23 cellular contexts compared by ENCODE assay signal in the genomic region with DNA sequence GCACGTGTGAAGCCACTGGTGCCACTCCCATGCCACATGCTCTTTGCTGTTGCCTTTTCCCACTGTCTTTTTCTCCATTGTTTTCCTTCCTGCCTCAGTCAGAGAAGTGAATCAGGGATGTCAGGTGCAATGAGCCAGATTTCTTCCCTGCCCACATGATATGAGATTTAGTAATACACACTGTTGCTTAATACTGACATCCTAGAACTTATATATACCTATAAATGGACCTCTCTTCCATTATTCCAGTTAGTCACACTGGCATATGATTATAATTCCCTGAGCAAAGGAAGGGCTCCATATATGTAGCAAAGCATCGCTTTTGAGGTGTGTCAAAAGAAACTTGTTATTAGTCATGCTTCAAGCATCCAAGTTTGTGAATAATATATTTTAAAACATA. TPM values are rescaled to one million over a fixed set of nuclear protein-coding genes. Genes with fewer than 3 reads are reported as not detected.
DNase-seq lines count a peak whose midpoint lies in the region; ATAC-seq and TF ChIP-seq lines count a peak whose summit lies in the region.
"Had no signal": no experiment of that assay in that cellular context is flagged by ENCODE, and none has a peak within 500 bp of the region (broad histone marks: within the 10 kb centered on the region; RNA-seq: fewer than 3 reads in every experiment).

No MANE protein-coding gene starts in this region.

- no peak overlapping the region for H3K27ac ChIP-seq in CD4-positive, alpha-beta T cell (ENCODE audit: low read depth, low read length)
- no peak overlapping the region; the same call in 1 of the 2 replicates for H3K27ac ChIP-seq in IMR-90 (ENCODE audit: insufficient read depth, low read length)
- peak overlapping the region; percentile 60 for H3K27ac ChIP-seq in mammary epithelial cell (ENCODE audit: insufficient read depth, low read depth, low read length)
- H3K27ac ChIP-seq in foreskin keratinocyte: peak overlapping the region; percentile 67
- no peak overlapping the region for H3K27ac ChIP-seq in CD8-positive, alpha-beta T cell (ENCODE audit: low read depth, low read length)
- H3K27ac ChIP-seq in body of pancreas: no peak overlapping the region
- H3K27ac ChIP-seq: lower lobe of right lung, parathyroid adenoma, upper lobe of right lung had no signal

- intact Hi-C loops in CD4-positive, alpha-beta T cell (cut with DNase I, micrococcal nuclease): loop anchor here in 1 of 2 experiments (5.0 kb wide), 1 partner anchor 41 kb away; no protein-coding TSS in a partner anchor
- intact Hi-C loops in IMR-90 (cut with micrococcal nuclease) (no loop called here), mammary epithelial cell (cut with micrococcal nuclease) (no loop called here), body of pancreas (cut with DNase I) (no loop called here)
- intact Hi-C loops in CD8-positive, alpha-beta T cell (cut with DNase I, micrococcal nuclease): no loop called here

- no peaks in the 10 kb centered on the region for H3K79me2 ChIP-seq in mammary epithelial cell (ENCODE audit: insufficient read depth, low read length)
- H3K79me2 ChIP-seq: parathyroid adenoma had no signal

- H3K4ac ChIP-seq in IMR-90 (ENCODE audit: low read depth, low read length): 0 out of 2 replicates have a peak overlapping the region, but pooled peaks have one; percentile 12

- H2BK20ac ChIP-seq in IMR-90 (ENCODE audit: low read depth, low read length): no peak overlapping the region

- H3K79me1 ChIP-seq in IMR-90 (ENCODE audit: low read depth in 1 of 2, low read length in 2 of 2): no peaks in the 10 kb centered on the region

- H3K27me3 ChIP-seq in CD4-positive, alpha-beta T cell (ENCODE audit: control insufficient read depth, insufficient read depth, low read length): no peaks in the 10 kb centered on the region
- H3K27me3 ChIP-seq in IMR-90 (ENCODE audit: control insufficient read depth, insufficient read depth, low read length) (no peaks in the 10 kb centered on the region), mammary epithelial cell (ENCODE audit: insufficient read depth, low read length) (no peaks in the 10 kb centered on the region), foreskin keratinocyte (no peaks in the 10 kb centered on the region), body of pancreas (no peaks in the 10 kb centered on the region)
- H3K27me3 ChIP-seq in CD8-positive, alpha-beta T cell (ENCODE audit: insufficient read depth, low read length): no peaks in the 10 kb centered on the region
- H3K27me3 ChIP-seq: upper lobe of right lung had no signal

- DNase-seq in CD4-positive, alpha-beta T cell: no peak
- peak; percentile 74 for DNase-seq in IMR-90
- DNase-seq in mammary epithelial cell: peak; percentile 92
- DNase-seq in foreskin keratinocyte: peak; percentile 93 to 97
- no peak for DNase-seq in CD8-positive, alpha-beta T cell
- no peak for DNase-seq in NCI-H82 treated with DMSO at 0.1 percent for 48 hours (lab: John Stamatoyannopoulos, UW; ENCODE audit: unreplicated experiment)
- DNase-seq in body of pancreas: no peak
- no peak for DNase-seq in NCI-H1694 (lab: John Stamatoyannopoulos, UW)
- DNase-seq: activated CD4-positive, alpha-beta memory T cell treated with anti-CD3 and anti-CD28 coated beads, Interleukin-2, amount 10 ng/mL, durations not matched to agents 7 days and 5 days; activated naive CD8-positive, alpha-beta T cell treated with anti-CD3 and anti-CD28 coated beads, Interleukin-2, amount 10 ng/mL, durations not matched to agents 7 days and 5 days; activated T-cell treated with anti-CD3 and anti-CD28 coated beads, Interleukin-2, amount 50 U/mL, for 48 hours; endodermal cell; lower lobe of right lung; NCI-H1092 treated with DMSO at 0.1 percent for 48 hours; NCI-H526; SIG-M5; stimulated activated CD4-positive, alpha-beta T cell treated with anti-CD3 and anti-CD28 coated beads, Interleukin-2, amount 100 ng/mL, for 48 hours; T-helper 2 cell; upper lobe of right lung had no signal

- H3K18ac ChIP-seq in IMR-90 (ENCODE audit: low read depth, low read length): no peak overlapping the region

- no peak overlapping the region for H4K91ac ChIP-seq in IMR-90 (ENCODE audit: insufficient read depth, low read depth, low read length)

- peak overlapping the region; percentile 85 for H3K27ac Mint-ChIP-seq in CD4-positive, alpha-beta T cell
- no peak overlapping the region for H3K27ac Mint-ChIP-seq in CD8-positive, alpha-beta T cell
- H3K27ac Mint-ChIP-seq: activated CD4-positive, alpha-beta memory T cell treated with anti-CD3 and anti-CD28 coated beads, Interleukin-2, amount 10 ng/mL, durations not matched to agents 7 days and 5 days; endodermal cell; WTC11 had no signal

- H3K9me1 ChIP-seq in IMR-90 (ENCODE audit: insufficient read depth, low read length): peaks cover 15% of the 10 kb centered on the region

- H3K9me3 Mint-ChIP-seq in CD4-positive, alpha-beta T cell: no peaks in the 10 kb centered on the region
- H3K9me3 Mint-ChIP-seq in CD8-positive, alpha-beta T cell: peaks cover 3% of the 10 kb centered on the region

- CTCF ChIA-PET in CD4-positive, alpha-beta T cell (lab: Charles Lee): no interaction called here
- CTCF ChIA-PET in IMR-90 (lab: Yijun Ruan, JAX) (no interaction called here), mammary epithelial cell (lab: Charles Lee; ENCODE audit: low non-redundant PET) (no interaction called here)
- CTCF ChIA-PET in CD8-positive, alpha-beta T cell (lab: Charles Lee): no interaction called here

- no peak overlapping the region for H2AK9ac ChIP-seq in IMR-90 (replicated peaks; ENCODE audit: low read depth, low read length, poor library complexity)

- no peaks in the 10 kb centered on the region for H3K27me3 Mint-ChIP-seq in CD4-positive, alpha-beta T cell
- no peaks in the 10 kb centered on the region for H3K27me3 Mint-ChIP-seq in CD8-positive, alpha-beta T cell (ENCODE audit: low read depth)
- H3K27me3 Mint-ChIP-seq: activated CD4-positive, alpha-beta memory T cell treated with anti-CD3 and anti-CD28 coated beads, Interleukin-2, amount 10 ng/mL, durations not matched to agents 7 days and 5 days; activated naive CD8-positive, alpha-beta T cell treated with anti-CD3 and anti-CD28 coated beads, Interleukin-2, amount 10 ng/mL, durations not matched to agents 7 days and 5 days had no signal

- H4K5ac ChIP-seq in IMR-90 (ENCODE audit: low read depth, low read length): no peak overlapping the region

- H3K9me3 ChIP-seq in CD4-positive, alpha-beta T cell (ENCODE audit: control insufficient read depth, low read length): no peaks in the 10 kb centered on the region
- H3K9me3 ChIP-seq in IMR-90 (ENCODE audit: control insufficient read depth, insufficient read depth, low read length): no peaks in the 10 kb centered on the region
- no peaks in the 10 kb centered on the region for H3K9me3 ChIP-seq in mammary epithelial cell (replicated peaks; ENCODE audit: insufficient read depth, low read length)
- H3K9me3 ChIP-seq in CD8-positive, alpha-beta T cell (ENCODE audit: low read length): no peaks in the 10 kb centered on the region
- H3K9me3 ChIP-seq in body of pancreas: no peaks in the 10 kb centered on the region
- H3K9me3 ChIP-seq: lower lobe of right lung, upper lobe of right lung had no signal

- H3K36me3 Mint-ChIP-seq in CD4-positive, alpha-beta T cell (ENCODE audit: low read depth): no peaks in the 10 kb centered on the region
- H3K36me3 Mint-ChIP-seq in CD8-positive, alpha-beta T cell: no peaks in the 10 kb centered on the region

- no peak for TF ChIP-seq RAD21 in IMR-90 (IDR thresholded peaks at IDR 0.05; ENCODE audit: low read length)

- POLR2A ChIA-PET in CD4-positive, alpha-beta T cell (lab: Charles Lee): no interaction called here
- POLR2A ChIA-PET in IMR-90 (lab: Charles Lee; ENCODE audit: unreplicated experiment): no interaction called here
- POLR2A ChIA-PET in CD8-positive, alpha-beta T cell (lab: Charles Lee): interaction anchor here (1.9 kb wide), 1 partner anchor 8 kb away, joined by 7 read pairs; no protein-coding TSS in a partner anchor

- no TSS peak for BruUV-seq in IMR-90 (replicated peaks; lab: Mats Ljungman, UMichigan)
- BruUV-seq in mammary epithelial cell (replicated peaks; lab: Mats Ljungman, UMichigan): no TSS peak

- H3K36me3 ChIP-seq in IMR-90 (ENCODE audit: control insufficient read depth, insufficient read depth, low read length) (no peaks in the 10 kb centered on the region), mammary epithelial cell (ENCODE audit: insufficient read depth, low read length) (no peaks in the 10 kb centered on the region), body of pancreas (replicated peaks in 1 of 2; ENCODE audit: insufficient read depth in 1 of 2, low read depth in 2 of 2) (no peaks in the 10 kb centered on the region)
- H3K36me3 ChIP-seq in CD8-positive, alpha-beta T cell (ENCODE audit: insufficient read depth, low read length): no peaks in the 10 kb centered on the region
- H3K36me3 ChIP-seq: lower lobe of right lung, upper lobe of right lung had no signal

- no peak overlapping the region for H2BK15ac ChIP-seq in IMR-90 (ENCODE audit: low read depth, low read length)

- no peak overlapping the region for H3K4me3 ChIP-seq in IMR-90 (ENCODE audit: insufficient read depth, low read depth, low read length)
- H3K4me3 ChIP-seq in mammary epithelial cell (replicated peaks in 1 of 3; ENCODE audit: insufficient read depth in 1 of 3, low read depth in 2 of 3, low read length in 3 of 3): no peak overlapping the region
- no peak overlapping the region for H3K4me3 ChIP-seq in CD8-positive, alpha-beta T cell (ENCODE audit: low read depth, low read length)
- H3K4me3 ChIP-seq in body of pancreas: no peak overlapping the region
- H3K4me3 ChIP-seq: lower lobe of right lung, skin epidermis, upper lobe of right lung had no signal

- H2BK120ac ChIP-seq in IMR-90 (ENCODE audit: low read depth, low read length): no peak overlapping the region

- H3K56ac ChIP-seq in IMR-90 (ENCODE audit: extremely low read depth, insufficient read depth, low read length): no peak overlapping the region

- no peak overlapping the region for H3K14ac ChIP-seq in IMR-90 (replicated peaks; ENCODE audit: low read depth, low read length)

- no peak for TF ChIP-seq CTCF in CD4-positive, alpha-beta T cell (IDR thresholded peaks at IDR 0.05)
- TF ChIP-seq CTCF in IMR-90 (conservative IDR thresholded peaks at IDR 0.05; ENCODE audit: low read depth, low read length): no peak
- no peak for TF ChIP-seq CTCF in mammary epithelial cell (conservative IDR thresholded peaks at IDR 0.05 in 1 of 2, IDR thresholded peaks at IDR 0.05 in 1 of 2; ENCODE audit: extremely low read depth in 1 of 2, insufficient read depth in 1 of 2, low read depth in 1 of 2, low read length in 2 of 2)
- TF ChIP-seq CTCF in foreskin keratinocyte (conservative IDR thresholded peaks at IDR 0.05): no peak
- no peak for TF ChIP-seq CTCF in CD8-positive, alpha-beta T cell (IDR thresholded peaks at IDR 0.05)
- no peak for TF ChIP-seq CTCF in body of pancreas (IDR thresholded peaks at IDR 0.05)

- H3K9ac ChIP-seq in IMR-90 (ENCODE audit: low read depth, low read length) (no peak overlapping the region), mammary epithelial cell (ENCODE audit: insufficient read depth, low read length) (no peak overlapping the region)
- H3K9ac ChIP-seq: parathyroid adenoma had no signal

- peaks cover 23% of the 10 kb centered on the region for H3K4me1 ChIP-seq in IMR-90 (ENCODE audit: control insufficient read depth, insufficient read depth, low read length)
- H3K4me1 ChIP-seq in mammary epithelial cell (ENCODE audit: insufficient read depth, low read length): peaks cover 36% of the 10 kb centered on the region
- peaks cover 13% of the 10 kb centered on the region for H3K4me1 ChIP-seq in foreskin keratinocyte
- peaks cover 68% of the 10 kb centered on the region for H3K4me1 ChIP-seq in CD8-positive, alpha-beta T cell (ENCODE audit: insufficient read depth, low read length)
- H3K4me1 ChIP-seq in body of pancreas: no peaks in the 10 kb centered on the region

- H2BK5ac ChIP-seq in IMR-90 (ENCODE audit: low read depth, low read length, poor library complexity, severe bottlenecking): no peak overlapping the region

- no peak overlapping the region for H3K4me2 ChIP-seq in IMR-90 (ENCODE audit: low read depth, low read length)
- peak overlapping the region; percentile 23 for H3K4me2 ChIP-seq in mammary epithelial cell (ENCODE audit: insufficient read depth, low read depth, low read length)

- TF ChIP-seq POLR2A in IMR-90 (IDR thresholded peaks at IDR 0.05; ENCODE audit: low read depth, low read length) (no peak), body of pancreas (IDR thresholded peaks at IDR 0.05) (no peak)

- peaks cover 90% of the 10 kb centered on the region for H3K4me1 Mint-ChIP-seq in CD4-positive, alpha-beta T cell (ENCODE audit: low read depth)
- peaks cover 81% of the 10 kb centered on the region for H3K4me1 Mint-ChIP-seq in CD8-positive, alpha-beta T cell (ENCODE audit: low read depth)
- H3K4me1 Mint-ChIP-seq: endodermal cell had no signal

- in situ Hi-C loops in IMR-90 (cut with MboI; ENCODE audit: low sequenced_read_pairs): no loop called here
- in situ Hi-C loops in mammary epithelial cell (cut with MboI; ENCODE audit: low sequenced_read_pairs in 2 of 2): no loop called here

- dilution Hi-C loops in IMR-90 (cut with HindIII; ENCODE audit: low sequenced_read_pairs, unreplicated experiment) (no loop called here), mammary epithelial cell (cut with HindIII; ENCODE audit: low sequenced_read_pairs) (no loop called here)

- H2AFZ ChIP-seq in IMR-90 (replicated peaks; ENCODE audit: low read length, poor library complexity) (peak overlapping the region; percentile 38), mammary epithelial cell (ENCODE audit: low read depth, low read length) (no peak overlapping the region)
- H2AFZ ChIP-seq: parathyroid adenoma had no signal

- H4K8ac ChIP-seq in IMR-90 (ENCODE audit: low read depth in 2 of 2, low read length in 2 of 2): no peak overlapping the region

- no CpG with 5 or more reads among the region's 2 CpGs for WGBS in IMR-90 (ENCODE audit: extremely low coverage in 2 of 2, insufficient read length in 1 of 2), 2 experiments
- WGBS in mammary epithelial cell (ENCODE audit: low coverage, missing lambda C conversion rate): 28% methylated on average over 2 of the region's 2 CpGs
- 63 to 89% methylated on average over 2 of the region's 2 CpGs for WGBS in body of pancreas, 2 donors

- H3K4me3 Mint-ChIP-seq in CD4-positive, alpha-beta T cell: no peak overlapping the region
- no peak overlapping the region for H3K4me3 Mint-ChIP-seq in CD8-positive, alpha-beta T cell
- H3K4me3 Mint-ChIP-seq: activated CD4-positive, alpha-beta memory T cell treated with anti-CD3 and anti-CD28 coated beads, Interleukin-2, amount 10 ng/mL, durations not matched to agents 7 days and 5 days; CD14-positive monocyte; endodermal cell; WTC11 had no signal

- ATAC-seq in CD4-positive, alpha-beta T cell (ENCODE audit: poor library complexity): no peak
- ATAC-seq in IMR-90 (ENCODE audit: low read depth) (0 out of 2 replicates have a peak, but pooled peaks have one; percentile 22), foreskin keratinocyte (peak; percentile 94), body of pancreas (no peak)
- ATAC-seq in CD8-positive, alpha-beta T cell: no peak
- ATAC-seq: lower lobe of right lung, upper lobe of right lung, WTC11 had no signal

- H4K20me1 ChIP-seq in IMR-90 (ENCODE audit: insufficient read depth, low read length) (no peaks in the 10 kb centered on the region), mammary epithelial cell (ENCODE audit: insufficient read depth, low read length) (no peaks in the 10 kb centered on the region)

- H3K23ac ChIP-seq in IMR-90 (ENCODE audit: low read depth, low read length): no peak overlapping the region

- peak overlapping the region; percentile 58; the same call in 1 of the 2 replicates for H2AK5ac ChIP-seq in IMR-90 (ENCODE audit: low read depth, low read length)

RNA-seq across cellular contexts. Expression of gene CHST2, which starts 48.4 kb away (rescaled TPM):
- total RNA-seq in CD4-positive, alpha-beta T cell: 1 to 10 TPM; 2.0 TPM
- total RNA-seq in IMR-90 (2012; rRNA removed) (0.90 and 1.1 TPM in 2 replicates), mammary epithelial cell (10 to 100 TPM; 12.4 to 17.0 TPM), foreskin keratinocyte (5.0 and 5.4 TPM in 2 replicates), body of pancreas (1 to 10 TPM; 1.3 to 4.3 TPM)
- polyA plus RNA-seq in IMR-90 (2012; rRNA removed) (1.4 TPM in 2 replicates), mammary epithelial cell (2.9 TPM), foreskin keratinocyte (3.8 and 4.3 TPM in 2 replicates)
- polyA plus RNA-seq in IMR-90 (2012; cell fraction: cytosol; rRNA removed): 1.1 and 2.2 TPM in 2 replicates
- polyA plus RNA-seq in IMR-90 (2012; cell fraction: nucleus; rRNA removed; ENCODE audit: low replicate concordance): 0.45 and 1.1 TPM in 2 replicates
- polyA minus RNA-seq in mammary epithelial cell: 0.26 TPM
- total RNA-seq in CD8-positive, alpha-beta T cell: 1 to 10 TPM; 2.5 to 2.7 TPM

Comparison
In these comparisons a context has a peak if more than half of its experiments do, and no peak if none do; other contexts are left out.
1. ATAC-seq: peak in IMR-90 (single experiment) and foreskin keratinocyte (single experiment); none in CD4-positive, alpha-beta T cell (single experiment), CD8-positive, alpha-beta T cell (single experiment) and body of pancreas (single experiment).
2. DNase-seq: peak in IMR-90 (single experiment), mammary epithelial cell (single experiment) and foreskin keratinocyte (2 of 2); none in CD4-positive, alpha-beta T cell (0 of 10), CD8-positive, alpha-beta T cell (0 of 7), NCI-H82 treated with DMSO at 0.1 percent for 48 hours (single experiment), body of pancreas (0 of 4) and NCI-H1694 (single experiment).
3. H3K27ac ChIP-seq: peak in mammary epithelial cell (single experiment) and foreskin keratinocyte (single experiment); none in CD4-positive, alpha-beta T cell (single experiment), IMR-90 (single experiment), CD8-positive, alpha-beta T cell (single experiment) and body of pancreas (0 of 4).